8 cellular contexts compared by ENCODE assay signal in genomic region chr10:132447446-132448247, GRCh38. TPM values are rescaled to one million over a fixed set of nuclear protein-coding genes. Genes with fewer than 3 reads are reported as not detected.
A peak's percentile ranks its signal among the peaks of the same experiment; 100 is the strongest.
DNase-seq lines count a peak whose midpoint lies in the region; ATAC-seq and TF ChIP-seq lines count a peak whose summit lies in the region.

No MANE protein-coding gene starts in this region.

- H3K27ac Mint-ChIP-seq in T-helper 2 cell treated with Interferon-gamma antibody and Interleukin-4, amounts not matched to agents 5 μg/mL and 100 μg/mL, for 36 hours = peak overlapping the region; percentile 100
- H3K27ac Mint-ChIP-seq in stimulated activated effector memory CD8-positive, alpha-beta T cell treated with anti-CD3 and anti-CD28 coated beads, Interleukin-12 subunit alpha, Interleukin-12 subunit beta, amount 100 ng/mL, for 72 hours = peak overlapping the region; percentile 95

- no peaks in the 10 kb centered on the region for H3K9me3 Mint-ChIP-seq in T-helper 2 cell treated with Interferon-gamma antibody and Interleukin-4, amounts not matched to agents 5 μg/mL and 100 μg/mL, for 36 hours
- no peaks in the 10 kb centered on the region for H3K9me3 Mint-ChIP-seq in stimulated activated effector memory CD8-positive, alpha-beta T cell treated with anti-CD3 and anti-CD28 coated beads, Interleukin-12 subunit alpha, Interleukin-12 subunit beta, amount 100 ng/mL, for 72 hours

- H3K4me1 ChIP-seq in mucosa of rectum (ENCODE audit: control insufficient read depth in 2 of 2, insufficient read depth in 2 of 2, low read length in 2 of 2) (peaks cover 43 to 47% of the 10 kb centered on the region in 2 donors), GM23248 (ENCODE audit: insufficient read depth) (no peaks in the 10 kb centered on the region)

- no peaks in the 10 kb centered on the region for H4K20me1 ChIP-seq in GM23248 (ENCODE audit: insufficient read depth)

- H3K4me3 ChIP-seq in astrocyte of the cerebellum (ENCODE audit: low read depth, low read length) (no peak overlapping the region), mucosa of rectum (ENCODE audit: low read length in 2 of 2) (peak overlapping the region; percentile 31 to 44), GM23248 (no peak overlapping the region)

- in situ Hi-C loops in astrocyte of the cerebellum (cut with HindIII; ENCODE audit: low sequenced_read_pairs) (no loop called here), GM13977 (cut with MboI; ENCODE audit: low pct_unique_long_range_greater_than_20kb, low sequenced_read_pairs, unreplicated experiment) (no loop called here), GM23248 (cut with MboI) (no loop called here)

- H3K9me3 ChIP-seq in mucosa of rectum (ENCODE audit: control insufficient read depth in 2 of 2, low read length in 2 of 2) = no peaks in the 10 kb centered on the region
- H3K9me3 ChIP-seq in GM23248 (ENCODE audit: low read depth) = no peaks in the 10 kb centered on the region

- H3K36me3 Mint-ChIP-seq in T-helper 2 cell treated with Interferon-gamma antibody and Interleukin-4, amounts not matched to agents 5 μg/mL and 100 μg/mL, for 36 hours (ENCODE audit: low read depth) = no peaks in the 10 kb centered on the region
- no peaks in the 10 kb centered on the region for H3K36me3 Mint-ChIP-seq in stimulated activated effector memory CD8-positive, alpha-beta T cell treated with anti-CD3 and anti-CD28 coated beads, Interleukin-12 subunit alpha, Interleukin-12 subunit beta, amount 100 ng/mL, for 72 hours

- no peak for TF ChIP-seq CTCF in astrocyte of the cerebellum (IDR thresholded peaks at IDR 0.05; ENCODE audit: low read depth, low read length, missing control alignments)
- TF ChIP-seq CTCF in GM13977 (IDR thresholded peaks at IDR 0.05; ENCODE audit: extremely low read depth, insufficient read depth, missing control alignments) = no peak
- TF ChIP-seq CTCF in GM10248 (IDR thresholded peaks at IDR 0.05; ENCODE audit: control extremely low read depth, extremely low read depth, low read depth, missing control alignments) = no peak

- POLR2A ChIA-PET in GM10248 (lab: Yijun Ruan, JAX) = no interaction called here

- H3K27ac ChIP-seq in mucosa of rectum (ENCODE audit: low read depth in 2 of 2, low read length in 2 of 2) (peak overlapping the region; percentile 98 to 99), GM23248 (no peak overlapping the region)

- no peaks in the 10 kb centered on the region for H3K36me3 ChIP-seq in mucosa of rectum (ENCODE audit: control insufficient read depth in 2 of 2, insufficient read depth in 2 of 2, low read length in 2 of 2)
- H3K36me3 ChIP-seq in GM23248 (ENCODE audit: low read depth) = no peaks in the 10 kb centered on the region

- no peaks in the 10 kb centered on the region for H3F3A ChIP-seq in GM23248 (ENCODE audit: insufficient read depth)

- peak overlapping the region; percentile 75 for H3K4me3 Mint-ChIP-seq in T-helper 2 cell treated with Interferon-gamma antibody and Interleukin-4, amounts not matched to agents 5 μg/mL and 100 μg/mL, for 36 hours
- peak overlapping the region; percentile 72 for H3K4me3 Mint-ChIP-seq in stimulated activated effector memory CD8-positive, alpha-beta T cell treated with anti-CD3 and anti-CD28 coated beads, Interleukin-12 subunit alpha, Interleukin-12 subunit beta, amount 100 ng/mL, for 72 hours

- DNase-seq in T-helper 2 cell treated with Interferon-gamma antibody and Interleukin-4, amounts not matched to agents 5 μg/mL and 100 μg/mL, for 36 hours (ENCODE audit: low spot score) = peak; percentile 85
- DNase-seq in astrocyte of the cerebellum (ENCODE audit: low read depth) = peak; percentile 51
- DNase-seq in stimulated activated effector memory CD8-positive, alpha-beta T cell treated with anti-CD3 and anti-CD28 coated beads, Interleukin-12 subunit alpha, Interleukin-12 subunit beta, amount 100 ng/mL, for 72 hours (ENCODE audit: low spot score in 2 of 2) = peak; percentile 73 to 90
- no peak for DNase-seq in GM13977 (ENCODE audit: low spot score)
- no peak for DNase-seq in GM23248
- no peak for DNase-seq in GM10248 (ENCODE audit: extremely low spot score)

- no peak overlapping the region for H2AFZ ChIP-seq in GM23248

- H3K9ac ChIP-seq in mucosa of rectum (ENCODE audit: low read depth in 1 of 2, low read length in 2 of 2) = peak overlapping the region; percentile 72 to 88
- H3K9ac ChIP-seq in GM23248 = no peak overlapping the region

- 87 to 88% methylated on average over 27 to 29 of the region's 29 CpGs for WGBS in GM23248 (ENCODE audit: low coverage in 1 of 2, low lambda C conversion rate in 2 of 2, missing lambda C conversion rate in 2 of 2), 2 experiments

- H3K27me3 Mint-ChIP-seq in T-helper 2 cell treated with Interferon-gamma antibody and Interleukin-4, amounts not matched to agents 5 μg/mL and 100 μg/mL, for 36 hours (ENCODE audit: low read depth) = no peaks in the 10 kb centered on the region

- no peaks in the 10 kb centered on the region for H3K79me2 ChIP-seq in GM23248 (ENCODE audit: insufficient read depth)

- H3K4me2 ChIP-seq in GM23248 (ENCODE audit: unreplicated experiment) = no peak overlapping the region

- H3K9me2 ChIP-seq in GM23248 (ENCODE audit: insufficient read depth) = no peaks in the 10 kb centered on the region

- peaks cover 27% of the 10 kb centered on the region for H3K4me1 Mint-ChIP-seq in T-helper 2 cell treated with Interferon-gamma antibody and Interleukin-4, amounts not matched to agents 5 μg/mL and 100 μg/mL, for 36 hours (ENCODE audit: low read depth)
- peaks cover 43% of the 10 kb centered on the region for H3K4me1 Mint-ChIP-seq in stimulated activated effector memory CD8-positive, alpha-beta T cell treated with anti-CD3 and anti-CD28 coated beads, Interleukin-12 subunit alpha, Interleukin-12 subunit beta, amount 100 ng/mL, for 72 hours

- H3K27me3 ChIP-seq in mucosa of rectum (ENCODE audit: control insufficient read depth in 2 of 2, insufficient read depth in 2 of 2, low read length in 2 of 2) (no peaks in the 10 kb centered on the region), GM23248 (replicated peaks; ENCODE audit: insufficient read depth) (no peaks in the 10 kb centered on the region)

- ATAC-seq in HG03097 (IDR thresholded peaks at IDR 0.05; ENCODE audit: low FRiP score, unreplicated experiment) = peak; percentile 3
- ATAC-seq in stimulated activated effector memory CD8-positive, alpha-beta T cell treated with anti-CD3 and anti-CD28 coated beads, Interleukin-12 subunit alpha, Interleukin-12 subunit beta, amount 100 ng/mL, for 72 hours = peak; percentile 83

- CTCF ChIA-PET in GM10248 (lab: Yijun Ruan, JAX) = interaction anchor here (1.0 to 1.3 kb wide), 3 partner anchors 9 to 13 kb away, joined by 3 read pairs; no protein-coding TSS in a partner anchor

RNA-seq across cellular contexts. Expression of gene PWWP2B, which starts 50.6 kb away (rescaled TPM):
- total RNA-seq in GM23248 (2014; rRNA removed; shearing (Covaris generic)) = 2.4 and 5.8 TPM in 2 replicates
- 0.66 TPM in 2 replicates for polyA plus RNA-seq in GM23248 (2016; fragmentation: Nextera tagmentation; extraction: Ambion mirVana)

Comparison
In these comparisons a context has a peak if more than half of its experiments do, and no peak if none do; other contexts are left out.
1. DNase-seq: peak in T-helper 2 cell treated with Interferon-gamma antibody and Interleukin-4, amounts not matched to agents 5 μg/mL and 100 μg/mL, for 36 hours (single experiment), astrocyte of the cerebellum (single experiment) and stimulated activated effector memory CD8-positive, alpha-beta T cell treated with anti-CD3 and anti-CD28 coated beads, Interleukin-12 subunit alpha, Interleukin-12 subunit beta, amount 100 ng/mL, for 72 hours (2 of 2); none in GM13977 (single experiment), GM23248 (single experiment) and GM10248 (single experiment).
2. H3K4me3 ChIP-seq: peak in mucosa of rectum (2 of 2); none in astrocyte of the cerebellum (single experiment) and GM23248 (single experiment).